In genomic region chr3:24137958-24138875, GRCh38 we compare ENCODE assay signal across 14 cellular contexts.
DNase-seq lines count a peak whose midpoint lies in the region; ATAC-seq and TF ChIP-seq lines count a peak whose summit lies in the region.
"Had no signal": no experiment of that assay in that cellular context is flagged by ENCODE, and none has a peak within 500 bp of the region (broad histone marks: within the 10 kb centered on the region; RNA-seq: fewer than 3 reads in every experiment).

No MANE protein-coding gene starts in this region.

- H3K18ac ChIP-seq in H9 (ENCODE audit: insufficient read length, low read depth, low read length): no peak overlapping the region

- no peaks in the 10 kb centered on the region for H3K9me3 Mint-ChIP-seq in type B pancreatic cell
- no peaks in the 10 kb centered on the region for H3K9me3 Mint-ChIP-seq in H9
- H3K9me3 Mint-ChIP-seq: activated naive CD4-positive, alpha-beta T cell treated with anti-CD3 and anti-CD28 coated beads, Interleukin-2, amount 10 ng/mL, durations not matched to agents 7 days and 5 days had no signal

- H3K36me3 Mint-ChIP-seq in type B pancreatic cell (peaks cover 8% of the 10 kb centered on the region), H9 (ENCODE audit: insufficient read depth in 1 of 3, low read depth in 3 of 3) (peaks cover 0 to 2% (median 0%) of the 10 kb centered on the region in 3 experiments; a peak in 2 of 7 replicates)
- H3K36me3 Mint-ChIP-seq: activated naive CD4-positive, alpha-beta T cell treated with anti-CD3 and anti-CD28 coated beads, Interleukin-2, amount 10 ng/mL, durations not matched to agents 7 days and 5 days had no signal

- H3K9me3 ChIP-seq in SK-N-SH (no peaks in the 10 kb centered on the region), gastroesophageal sphincter (no peaks in the 10 kb centered on the region), H9 (ENCODE audit: control insufficient read depth, low read depth, low read length) (no peaks in the 10 kb centered on the region)

- H4K91ac ChIP-seq in H9 (ENCODE audit: insufficient read length, low read depth, low read length): no peak overlapping the region

- DNase-seq in SK-N-SH (no peak), NCI-H748 treated with DMSO at 0.1 percent for 48 hours (lab: John Stamatoyannopoulos, UW) (peak; percentile 31), type B pancreatic cell (ENCODE audit: extremely low spot score, unreplicated experiment) (no peak), H9 (no peak), foreskin melanocyte (no peak)
- DNase-seq: activated CD4-positive, alpha-beta T cell treated with anti-CD3 and anti-CD28 coated beads, Interleukin-2, amount 50 U/mL, for 4 hours; activated naive CD4-positive, alpha-beta T cell treated with anti-CD3 and anti-CD28 coated beads, Interleukin-2, amount 10 ng/mL, durations not matched to agents 7 days and 5 days; NCI-H2107; nucleus accumbens; stimulated activated CD4-positive, alpha-beta T cell treated with anti-CD3 and anti-CD28 coated beads, Interleukin-4, amount 100 ng/mL, for 1 hour; SW 1271 had no signal

- no peak overlapping the region for H2AFZ ChIP-seq in SK-N-SH (ENCODE audit: low read depth)
- H2AFZ ChIP-seq in H9 (ENCODE audit: low read length): no peak overlapping the region

- H3K4me1 Mint-ChIP-seq in type B pancreatic cell (ENCODE audit: unreplicated experiment): peaks cover 17% of the 10 kb centered on the region
- no peaks in the 10 kb centered on the region; a peak in 1 of 4 replicates for H3K4me1 Mint-ChIP-seq in H9
- H3K4me1 Mint-ChIP-seq: activated naive CD4-positive, alpha-beta T cell treated with anti-CD3 and anti-CD28 coated beads, Interleukin-2, amount 10 ng/mL, durations not matched to agents 7 days and 5 days had no signal

- no peaks in the 10 kb centered on the region for H3K79me1 ChIP-seq in H9 (ENCODE audit: insufficient read depth, low read depth, low read length, poor library complexity, severe bottlenecking)

- H3T11ph ChIP-seq in H9 (ENCODE audit: low read length): no peak overlapping the region

- H3K4me3 Mint-ChIP-seq in type B pancreatic cell (no peak overlapping the region), H9 (no peak overlapping the region)
- H3K4me3 Mint-ChIP-seq: activated naive CD4-positive, alpha-beta T cell treated with anti-CD3 and anti-CD28 coated beads, Interleukin-2, amount 10 ng/mL, durations not matched to agents 7 days and 5 days had no signal

- POLR2A ChIA-PET in SK-N-SH (lab: Yijun Ruan, JAX): no interaction called here

- no peak overlapping the region for H3K14ac ChIP-seq in H9 (ENCODE audit: insufficient read depth, low read length)

- no peak overlapping the region for H3K4me3 ChIP-seq in SK-N-SH (ENCODE audit: low read depth in 2 of 2, low read length in 1 of 2)
- H3K4me3 ChIP-seq in gastroesophageal sphincter: no peak overlapping the region

- WGBS in SK-N-SH (ENCODE audit: low lambda C conversion rate): 92% methylated on average over 5 of the region's 6 CpGs
- 18 to 53% methylated on average over 3 to 4 of the region's 6 CpGs for WGBS in gastroesophageal sphincter (ENCODE audit: low coverage in 1 of 2), 2 donors
- WGBS in H9 (ENCODE audit: extremely low coverage, insufficient read length, low lambda C conversion rate): no CpG with 5 or more reads among the region's 6 CpGs

- H3K27ac Mint-ChIP-seq in type B pancreatic cell (peak overlapping the region; percentile 49), H9 (no peak overlapping the region; a peak in 2 of 7 replicates)
- H3K27ac Mint-ChIP-seq: activated naive CD4-positive, alpha-beta T cell treated with anti-CD3 and anti-CD28 coated beads, Interleukin-2, amount 10 ng/mL, durations not matched to agents 7 days and 5 days had no signal

- no peaks in the 10 kb centered on the region for H3K23me2 ChIP-seq in H9 (ENCODE audit: insufficient read length, low read depth, low read length, poor library complexity, severe bottlenecking)

- TF ChIP-seq RAD21 in SK-N-SH (IDR thresholded peaks at IDR 0.05; ENCODE audit: low read length): no peak

- CTCF ChIA-PET in SK-N-SH (lab: Yijun Ruan, JAX): interaction anchor here (1.0 kb wide), 1 partner anchor 14 kb away, joined by 3 read pairs; no protein-coding TSS in a partner anchor

- H3K27me3 Mint-ChIP-seq in type B pancreatic cell (no peaks in the 10 kb centered on the region), H9 (ENCODE audit: low read depth) (no peaks in the 10 kb centered on the region)
- H3K27me3 Mint-ChIP-seq: activated naive CD4-positive, alpha-beta T cell treated with anti-CD3 and anti-CD28 coated beads, Interleukin-2, amount 10 ng/mL, durations not matched to agents 7 days and 5 days had no signal

- H4K20me1 ChIP-seq in SK-N-SH (ENCODE audit: insufficient read depth) (no peaks in the 10 kb centered on the region), H9 (ENCODE audit: control insufficient read depth, insufficient read depth, insufficient read length) (no peaks in the 10 kb centered on the region)

- H3K56ac ChIP-seq in H9 (ENCODE audit: insufficient read length, low read depth, low read length): no peak overlapping the region

- H2BK120ac ChIP-seq in H9 (ENCODE audit: low read depth, low read length, poor library complexity, severe bottlenecking): no peak overlapping the region

- H3K79me2 ChIP-seq in SK-N-SH (ENCODE audit: insufficient read depth): no peaks in the 10 kb centered on the region
- H3K79me2 ChIP-seq in H9 (ENCODE audit: insufficient read depth, low read length): no peaks in the 10 kb centered on the region

- TF ChIP-seq EP300 in SK-N-SH (IDR thresholded peaks at IDR 0.05; ENCODE audit: borderline replicate concordance in 1 of 2, low read depth in 1 of 2, low read length in 1 of 2) (no peak), gastroesophageal sphincter (IDR thresholded peaks at IDR 0.05) (no peak)

- no peak overlapping the region for H3K23ac ChIP-seq in H9 (ENCODE audit: insufficient read length, low read depth, low read length)

- H2BK15ac ChIP-seq in H9 (ENCODE audit: low read depth, low read length): no peak overlapping the region

- H3K4me2 ChIP-seq in SK-N-SH: no peak overlapping the region
- no peak overlapping the region for H3K4me2 ChIP-seq in H9 (ENCODE audit: insufficient read depth, insufficient read length, low read length)

- H4K8ac ChIP-seq in H9 (replicated peaks; ENCODE audit: insufficient read length, low read depth, low read length): no peak overlapping the region

- H3K27ac ChIP-seq in SK-N-SH (ENCODE audit: low read depth in 2 of 2, low read length in 1 of 2) (no peak overlapping the region), gastroesophageal sphincter (peak overlapping the region; percentile 19 to 82 (median 77)), H9 (ENCODE audit: insufficient read length, low read depth, low read length) (no peak overlapping the region)

- no peak overlapping the region for H3K4ac ChIP-seq in H9 (ENCODE audit: low read depth, low read length)

- H2AK5ac ChIP-seq in H9 (ENCODE audit: insufficient read length, low read length): no peak overlapping the region

- H4K5ac ChIP-seq in H9 (ENCODE audit: insufficient read length, low read depth, low read length): no peak overlapping the region

- no peak overlapping the region for H2BK20ac ChIP-seq in H9 (ENCODE audit: low read depth, low read length, poor library complexity, severe bottlenecking)

- H3F3A ChIP-seq in SK-N-SH (replicated peaks; ENCODE audit: insufficient read depth): no peaks in the 10 kb centered on the region

- H3K36me3 ChIP-seq in SK-N-SH (replicated peaks in 1 of 2; ENCODE audit: control insufficient read depth in 1 of 2, insufficient read depth in 2 of 2, low read length in 1 of 2): no peaks in the 10 kb centered on the region
- H3K36me3 ChIP-seq in gastroesophageal sphincter: peaks cover 0 to 32% of the 10 kb centered on the region in 2 donors

- H2BK12ac ChIP-seq in H9 (ENCODE audit: insufficient read length, low read depth, low read length): no peak overlapping the region

- H2BK5ac ChIP-seq in H9 (ENCODE audit: insufficient read length, low read length): no peak overlapping the region

- TF ChIP-seq POLR2A in gastroesophageal sphincter (IDR thresholded peaks at IDR 0.05): no peak

- ATAC-seq in SK-N-SH treated with all-trans-retinoic acid at 6 μM for 48 hours (no peak), gastroesophageal sphincter (no peak), GM19463 (IDR thresholded peaks at IDR 0.05; ENCODE audit: unreplicated experiment) (no peak)

- H3K9ac ChIP-seq in SK-N-SH (no peak overlapping the region), H9 (ENCODE audit: extremely low read depth, insufficient read length, low read length) (no peak overlapping the region)

- H3K4me1 ChIP-seq in SK-N-SH (ENCODE audit: control insufficient read depth in 1 of 2, insufficient read depth in 2 of 2, low read depth in 1 of 2, low read length in 1 of 2): peaks cover 0 to 3% of the 10 kb centered on the region in 2 experiments; a peak in 1 of 4 replicates
- H3K4me1 ChIP-seq in gastroesophageal sphincter: peaks cover 6 to 69% (median 20%) of the 10 kb centered on the region in 3 donors
- no peaks in the 10 kb centered on the region for H3K4me1 ChIP-seq in H9 (ENCODE audit: insufficient read depth, low read length)

- TF ChIP-seq CTCF in SK-N-SH (IDR thresholded peaks at IDR 0.05): no peak
- TF ChIP-seq CTCF in gastroesophageal sphincter (IDR thresholded peaks at IDR 0.05): no peak
- TF ChIP-seq CTCF in type B pancreatic cell (conservative IDR thresholded peaks at IDR 0.05): no peak
- no peak for TF ChIP-seq CTCF in H9 (conservative IDR thresholded peaks at IDR 0.05)

- no peaks in the 10 kb centered on the region for H3K27me3 ChIP-seq in SK-N-SH (ENCODE audit: insufficient read depth)
- no peaks in the 10 kb centered on the region for H3K27me3 ChIP-seq in gastroesophageal sphincter
- no peaks in the 10 kb centered on the region for H3K27me3 ChIP-seq in H9 (ENCODE audit: insufficient read depth, low read length)

- H3K9me2 ChIP-seq in SK-N-SH: no peaks in the 10 kb centered on the region

TF ChIP-seq in SK-N-SH, 30 proteins besides CTCF, POLR2A, EP300 and RAD21:
- TF ChIP-seq NRF1 (IDR thresholded peaks at IDR 0.05; ENCODE audit: low read depth, low read length) (no peak), NFIC (IDR thresholded peaks at IDR 0.05; ENCODE audit: borderline replicate concordance) (peak; percentile 59)
TF ChIP-seq in SK-N-SH: peak in this region for 1.

TF ChIP-seq in SK-N-SH treated with all-trans-retinoic acid at 6 μM for 48 hours, 23 proteins besides CTCF, POLR2A, EP300 and RAD21 (continues in another document):
- no peak for TF ChIP-seq TCF4 (CRISPR knock-in tag; IDR thresholded peaks at IDR 0.05; ENCODE audit: borderline replicate concordance)

Comparison
In these comparisons a context has a peak if more than half of its experiments do, and no peak if none do; other contexts are left out.
1. H3K27ac ChIP-seq: peak in gastroesophageal sphincter (4 of 4); none in SK-N-SH (0 of 2) and H9 (single experiment).